In the genomic region with DNA sequence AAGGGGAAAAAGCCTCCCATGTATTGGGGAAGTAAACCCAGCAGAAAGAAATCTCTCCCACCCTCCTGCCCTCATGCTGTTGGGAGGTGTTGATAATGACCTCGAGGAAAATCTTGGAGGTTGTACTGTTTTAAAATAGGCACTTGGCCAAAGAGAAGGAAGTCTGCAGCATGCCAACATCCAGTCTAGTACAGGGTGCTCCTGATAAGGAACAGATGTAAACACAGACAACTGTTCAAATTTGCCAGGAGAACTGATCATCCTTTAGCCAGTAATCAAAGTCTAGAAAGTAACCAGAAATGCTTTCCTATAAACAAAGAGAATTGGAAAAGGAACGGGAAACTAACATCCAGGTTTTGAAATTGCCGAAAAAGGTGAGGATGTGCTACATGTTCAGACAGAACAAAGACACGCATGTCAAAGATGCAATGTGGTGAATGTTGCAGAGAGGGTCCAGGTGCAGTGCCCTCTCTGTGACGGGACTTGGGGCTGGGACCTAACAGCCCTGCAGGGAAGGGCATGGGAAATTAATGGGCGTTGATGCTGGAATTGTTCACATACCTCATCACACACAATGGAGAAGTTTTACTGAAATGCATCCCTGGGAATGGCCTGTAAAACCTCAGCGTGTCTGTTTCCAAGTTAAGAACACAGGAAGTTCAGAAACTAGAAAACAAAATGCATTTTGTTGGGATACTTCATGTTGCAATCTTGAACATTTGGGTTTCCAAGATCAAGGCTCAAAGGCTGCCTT, we compare ENCODE assay signal across 1 cellular context.
TF ChIP-seq lines count a peak whose summit lies in the region.

No MANE protein-coding gene starts in this region.

TF ChIP-seq in SK-N-SH, 30 proteins besides CTCF, POLR2A, EP300 and RAD21 (continued from another document):
- TF ChIP-seq RCOR1 (IDR thresholded peaks at IDR 0.05; ENCODE audit: low read length) (no peak), RFX5 (IDR thresholded peaks at IDR 0.05; ENCODE audit: low read length) (no peak), JUND (IDR thresholded peaks at IDR 0.05) (no peak), SIN3A (IDR thresholded peaks at IDR 0.05; ENCODE audit: borderline replicate concordance, low read depth, low read length) (no peak), TCF12 (IDR thresholded peaks at IDR 0.05) (peak; percentile 81), ELF1 (IDR thresholded peaks at IDR 0.05) (no peak), SMC3 (IDR thresholded peaks at IDR 0.05; ENCODE audit: low read depth, low read length) (no peak), MXI1 (IDR thresholded peaks at IDR 0.05; ENCODE audit: low read depth, low read length) (no peak), TEAD4 (IDR thresholded peaks at IDR 0.05; ENCODE audit: borderline replicate concordance, insufficient read depth) (no peak), YY1 (IDR thresholded peaks at IDR 0.05; ENCODE audit: low read depth) (no peak)
- TF ChIP-seq, protein P1, sequence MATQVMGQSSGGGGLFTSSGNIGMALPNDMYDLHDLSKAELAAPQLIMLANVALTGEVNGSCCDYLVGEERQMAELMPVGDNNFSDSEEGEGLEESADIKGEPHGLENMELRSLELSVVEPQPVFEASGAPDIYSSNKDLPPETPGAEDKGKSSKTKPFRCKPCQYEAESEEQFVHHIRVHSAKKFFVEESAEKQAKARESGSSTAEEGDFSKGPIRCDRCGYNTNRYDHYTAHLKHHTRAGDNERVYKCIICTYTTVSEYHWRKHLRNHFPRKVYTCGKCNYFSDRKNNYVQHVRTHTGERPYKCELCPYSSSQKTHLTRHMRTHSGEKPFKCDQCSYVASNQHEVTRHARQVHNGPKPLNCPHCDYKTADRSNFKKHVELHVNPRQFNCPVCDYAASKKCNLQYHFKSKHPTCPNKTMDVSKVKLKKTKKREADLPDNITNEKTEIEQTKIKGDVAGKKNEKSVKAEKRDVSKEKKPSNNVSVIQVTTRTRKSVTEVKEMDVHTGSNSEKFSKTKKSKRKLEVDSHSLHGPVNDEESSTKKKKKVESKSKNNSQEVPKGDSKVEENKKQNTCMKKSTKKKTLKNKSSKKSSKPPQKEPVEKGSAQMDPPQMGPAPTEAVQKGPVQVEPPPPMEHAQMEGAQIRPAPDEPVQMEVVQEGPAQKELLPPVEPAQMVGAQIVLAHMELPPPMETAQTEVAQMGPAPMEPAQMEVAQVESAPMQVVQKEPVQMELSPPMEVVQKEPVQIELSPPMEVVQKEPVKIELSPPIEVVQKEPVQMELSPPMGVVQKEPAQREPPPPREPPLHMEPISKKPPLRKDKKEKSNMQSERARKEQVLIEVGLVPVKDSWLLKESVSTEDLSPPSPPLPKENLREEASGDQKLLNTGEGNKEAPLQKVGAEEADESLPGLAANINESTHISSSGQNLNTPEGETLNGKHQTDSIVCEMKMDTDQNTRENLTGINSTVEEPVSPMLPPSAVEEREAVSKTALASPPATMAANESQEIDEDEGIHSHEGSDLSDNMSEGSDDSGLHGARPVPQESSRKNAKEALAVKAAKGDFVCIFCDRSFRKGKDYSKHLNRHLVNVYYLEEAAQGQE (IDR thresholded peaks at IDR 0.05; ENCODE audit: low read depth, low read length): no peak
- TF ChIP-seq, protein P2, sequence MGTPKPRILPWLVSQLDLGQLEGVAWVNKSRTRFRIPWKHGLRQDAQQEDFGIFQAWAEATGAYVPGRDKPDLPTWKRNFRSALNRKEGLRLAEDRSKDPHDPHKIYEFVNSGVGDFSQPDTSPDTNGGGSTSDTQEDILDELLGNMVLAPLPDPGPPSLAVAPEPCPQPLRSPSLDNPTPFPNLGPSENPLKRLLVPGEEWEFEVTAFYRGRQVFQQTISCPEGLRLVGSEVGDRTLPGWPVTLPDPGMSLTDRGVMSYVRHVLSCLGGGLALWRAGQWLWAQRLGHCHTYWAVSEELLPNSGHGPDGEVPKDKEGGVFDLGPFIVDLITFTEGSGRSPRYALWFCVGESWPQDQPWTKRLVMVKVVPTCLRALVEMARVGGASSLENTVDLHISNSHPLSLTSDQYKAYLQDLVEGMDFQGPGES (IDR thresholded peaks at IDR 0.05; ENCODE audit: low read depth, low read length): no peak
- TF ChIP-seq, protein P3, sequence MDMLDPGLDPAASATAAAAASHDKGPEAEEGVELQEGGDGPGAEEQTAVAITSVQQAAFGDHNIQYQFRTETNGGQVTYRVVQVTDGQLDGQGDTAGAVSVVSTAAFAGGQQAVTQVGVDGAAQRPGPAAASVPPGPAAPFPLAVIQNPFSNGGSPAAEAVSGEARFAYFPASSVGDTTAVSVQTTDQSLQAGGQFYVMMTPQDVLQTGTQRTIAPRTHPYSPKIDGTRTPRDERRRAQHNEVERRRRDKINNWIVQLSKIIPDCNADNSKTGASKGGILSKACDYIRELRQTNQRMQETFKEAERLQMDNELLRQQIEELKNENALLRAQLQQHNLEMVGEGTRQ (IDR thresholded peaks at IDR 0.05; ENCODE audit: borderline replicate concordance, low read depth, low read length): no peak
- TF ChIP-seq, protein P4, sequence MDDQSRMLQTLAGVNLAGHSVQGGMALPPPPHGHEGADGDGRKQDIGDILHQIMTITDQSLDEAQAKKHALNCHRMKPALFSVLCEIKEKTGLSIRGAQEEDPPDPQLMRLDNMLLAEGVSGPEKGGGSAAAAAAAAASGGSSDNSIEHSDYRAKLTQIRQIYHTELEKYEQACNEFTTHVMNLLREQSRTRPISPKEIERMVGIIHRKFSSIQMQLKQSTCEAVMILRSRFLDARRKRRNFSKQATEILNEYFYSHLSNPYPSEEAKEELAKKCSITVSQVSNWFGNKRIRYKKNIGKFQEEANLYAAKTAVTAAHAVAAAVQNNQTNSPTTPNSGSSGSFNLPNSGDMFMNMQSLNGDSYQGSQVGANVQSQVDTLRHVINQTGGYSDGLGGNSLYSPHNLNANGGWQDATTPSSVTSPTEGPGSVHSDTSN (IDR thresholded peaks at IDR 0.05): 0 out of 2 replicates have a peak, but pooled peaks have one; percentile 21
